8 cellular contexts compared by ENCODE assay signal in the genomic region with DNA sequence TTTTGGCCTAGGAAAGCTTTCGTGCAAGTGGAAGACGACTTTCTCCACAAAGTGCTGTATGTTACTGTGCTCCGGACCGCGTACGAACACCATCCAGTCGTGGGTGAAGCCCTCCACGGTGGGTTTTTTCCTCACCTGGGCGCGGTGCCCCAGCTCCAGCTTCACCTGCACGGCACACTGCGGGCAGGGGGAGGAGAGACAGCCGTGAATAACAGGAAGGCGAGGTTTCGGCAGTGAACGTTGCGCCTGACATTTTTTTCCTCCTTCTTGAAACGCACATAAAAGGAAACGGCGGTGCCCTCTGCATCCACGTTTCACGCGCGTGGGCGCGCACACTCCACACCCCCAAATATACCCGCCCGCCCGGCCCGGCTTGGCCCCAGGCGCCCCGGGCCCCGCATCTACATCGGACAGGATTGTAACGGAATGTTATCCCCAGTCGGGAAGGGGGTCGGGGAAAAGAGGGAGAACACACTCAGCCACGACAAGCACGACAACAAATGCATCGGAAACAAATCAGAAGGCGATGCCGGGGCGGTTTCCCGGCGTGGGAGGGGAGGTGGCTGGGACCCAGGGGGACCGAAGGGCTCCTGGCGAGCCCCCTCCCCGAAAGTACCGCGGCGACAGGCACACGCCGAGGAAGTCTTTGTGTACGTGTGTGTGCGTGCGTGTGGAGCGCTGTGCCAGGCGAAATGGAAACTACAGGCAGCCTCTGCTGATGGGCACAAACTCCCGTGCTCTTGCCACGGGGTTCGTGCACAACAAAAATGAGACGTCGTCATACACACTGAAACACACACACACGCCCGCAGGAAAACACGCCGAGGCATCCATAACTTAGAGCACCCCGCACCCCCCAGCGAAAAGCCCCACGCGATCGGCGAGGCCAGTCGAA. TPM values are rescaled to one million over a fixed set of nuclear protein-coding genes. Genes with fewer than 3 reads are reported as not detected.
DNase-seq lines count a peak whose midpoint lies in the region; ATAC-seq and TF ChIP-seq lines count a peak whose summit lies in the region.

No MANE protein-coding gene starts in this region.

- peaks cover 59% of the 10 kb centered on the region for H3K4me1 Mint-ChIP-seq in activated naive CD8-positive, alpha-beta T cell treated with anti-CD3 and anti-CD28 coated beads, Interleukin-2, amount 50 U/mL, for 24 hours

- H3K9me3 Mint-ChIP-seq in activated naive CD8-positive, alpha-beta T cell treated with anti-CD3 and anti-CD28 coated beads, Interleukin-2, amount 50 U/mL, for 24 hours: no peaks in the 10 kb centered on the region

- no peaks in the 10 kb centered on the region for H3K27me3 ChIP-seq in SJCRH30

- peak; percentile 39 for DNase-seq in GM13977 (ENCODE audit: low spot score)
- peak; percentile 7 to 19 for DNase-seq in SJCRH30
- DNase-seq in activated naive CD8-positive, alpha-beta T cell treated with anti-CD3 and anti-CD28 coated beads, Interleukin-2, amount 50 U/mL, for 24 hours: peak; percentile 57
- DNase-seq in left ventricle myocardium superior: peak; percentile 56
- peak; percentile 39 for DNase-seq in putamen (ENCODE audit: low spot score)
- no peak for DNase-seq in DMS153 treated with DMSO at 0.1 percent for 48 hours (lab: John Stamatoyannopoulos, UW; ENCODE audit: unreplicated experiment)

- intact Hi-C loops in left ventricle myocardium superior (cut with micrococcal nuclease): loop anchor here (10.0 kb wide), 3 partner anchors 266 to 696 kb away; no protein-coding TSS in a partner anchor

- in situ Hi-C loops in GM13977 (cut with MboI; ENCODE audit: low pct_unique_long_range_greater_than_20kb, low sequenced_read_pairs, unreplicated experiment): loop anchor here (10.0 kb wide), 3 partner anchors 266 to 696 kb away; no protein-coding TSS in a partner anchor

- H3K9me3 ChIP-seq in SJCRH30 (replicated peaks): no peaks in the 10 kb centered on the region

- ATAC-seq in activated naive CD8-positive, alpha-beta T cell treated with anti-CD3 and anti-CD28 coated beads, Interleukin-2, amount 50 U/mL, for 24 hours: no peak
- ATAC-seq in left ventricle myocardium superior (peak; percentile 5), HG02763 (IDR thresholded peaks at IDR 0.05; ENCODE audit: unreplicated experiment) (no peak), HG03565 (IDR thresholded peaks at IDR 0.05; ENCODE audit: unreplicated experiment) (no peak)

- H3K4me3 ChIP-seq in SJCRH30: peak overlapping the region; percentile 99

- H3K27ac ChIP-seq in SJCRH30: peak overlapping the region; percentile 85; the same call in 1 of the 2 replicates

- peaks cover 14% of the 10 kb centered on the region for H3K36me3 Mint-ChIP-seq in activated naive CD8-positive, alpha-beta T cell treated with anti-CD3 and anti-CD28 coated beads, Interleukin-2, amount 50 U/mL, for 24 hours (ENCODE audit: low read depth)

- peak overlapping the region; percentile 94 for H3K27ac Mint-ChIP-seq in activated naive CD8-positive, alpha-beta T cell treated with anti-CD3 and anti-CD28 coated beads, Interleukin-2, amount 50 U/mL, for 24 hours

- H3K27me3 Mint-ChIP-seq in activated naive CD8-positive, alpha-beta T cell treated with anti-CD3 and anti-CD28 coated beads, Interleukin-2, amount 50 U/mL, for 24 hours: no peaks in the 10 kb centered on the region

- H3K4me1 ChIP-seq in SJCRH30: no peaks in the 10 kb centered on the region

- no peak for TF ChIP-seq CTCF in GM13977 (IDR thresholded peaks at IDR 0.05; ENCODE audit: extremely low read depth, insufficient read depth, missing control alignments)

- peak overlapping the region; percentile 91 for H3K4me3 Mint-ChIP-seq in activated naive CD8-positive, alpha-beta T cell treated with anti-CD3 and anti-CD28 coated beads, Interleukin-2, amount 50 U/mL, for 24 hours

- H3K36me3 ChIP-seq in SJCRH30: no peaks in the 10 kb centered on the region

RNA-seq across cellular contexts. Expression of a gene that starts 1.4 kb away (rescaled TPM):
- total RNA-seq in SJCRH30 (2014; rRNA removed; shearing (Covaris generic)): 26.6 and 30.9 TPM in 2 replicates
- total RNA-seq in left ventricle myocardium superior: 15.4 TPM
